18 cellular contexts compared by ENCODE assay signal in the genomic region with DNA sequence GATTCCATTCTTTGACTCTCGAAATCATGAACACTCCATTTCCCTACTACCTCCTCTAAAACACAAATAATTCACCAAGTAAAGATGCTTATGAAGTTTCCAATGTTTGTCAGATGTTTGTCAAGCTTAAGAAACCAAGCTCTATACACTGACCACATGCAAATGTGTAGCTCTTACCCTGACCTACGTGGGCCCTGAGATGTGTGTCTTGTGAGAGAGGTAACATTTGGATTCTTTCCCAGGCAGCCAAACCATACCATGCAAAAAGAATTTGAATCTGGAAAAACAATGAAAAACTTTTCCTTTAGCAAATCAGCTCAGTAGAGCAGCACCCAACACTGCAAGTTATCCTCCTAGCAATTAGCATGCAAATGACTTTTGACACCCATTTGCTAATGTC.
DNase-seq lines count a peak whose midpoint lies in the region; FAIRE-seq and TF ChIP-seq lines count a peak whose summit lies in the region.
"Had no signal": no experiment of that assay in that cellular context is flagged by ENCODE, and none has a peak within 500 bp of the region (broad histone marks: within the 10 kb centered on the region; RNA-seq: fewer than 3 reads in every experiment).

No MANE protein-coding gene starts in this region.

- H4K5ac ChIP-seq in H1 (ENCODE audit: insufficient read length, low read depth, low read length): no peak overlapping the region

- no peak overlapping the region for H2BK120ac ChIP-seq in H1 (replicated peaks; ENCODE audit: low read depth, low read length)

- H4K91ac ChIP-seq in H1 (replicated peaks; ENCODE audit: insufficient read length, low read length): no peak overlapping the region

- H3K9me2 ChIP-seq in Karpas-422 (replicated peaks; ENCODE audit: insufficient read depth, low read length): no peaks in the 10 kb centered on the region

- H3K79me1 ChIP-seq in H1 (ENCODE audit: low read depth, low read length): no peaks in the 10 kb centered on the region

- H3K9me3 ChIP-seq in H1 (ENCODE audit: insufficient read depth in 2 of 2, low read depth in 1 of 2, low read length in 1 of 2) (no peaks in the 10 kb centered on the region), keratinocyte (ENCODE audit: control insufficient read depth, low read depth, low read length) (no peaks in the 10 kb centered on the region), HAP-1 (no peaks in the 10 kb centered on the region), Karpas-422 (ENCODE audit: low read length) (no peaks in the 10 kb centered on the region)
- H3K9me3 ChIP-seq: BLaER1 treated with 17β-estradiol and CSF1 and Interleukin-3, amounts not matched to agents 10 nM and 100 nM had no signal

- no peak for TF ChIP-seq RAD21 in H1 (IDR thresholded peaks at IDR 0.05 in 1 of 2, conservative IDR thresholded peaks at IDR 0.05 in 1 of 2; ENCODE audit: low read depth in 2 of 2, low read length in 2 of 2)

- in situ Hi-C loops in astrocyte of the cerebellum (cut with HindIII; ENCODE audit: low sequenced_read_pairs): no loop called here
- in situ Hi-C loops in HAP-1 (cut with MboI; ENCODE audit: low sequenced_read_pairs): no loop called here

- H2BK5ac ChIP-seq in H1 (ENCODE audit: low read depth, low read length): no peak overlapping the region

- H2BK20ac ChIP-seq in H1 (ENCODE audit: low read length): no peak overlapping the region

- H3K27ac ChIP-seq in H1 (ENCODE audit: low read depth, low read length): no peak overlapping the region
- no peak overlapping the region for H3K27ac ChIP-seq in keratinocyte (ENCODE audit: control insufficient read depth, insufficient read depth, low read length)
- no peak overlapping the region for H3K27ac ChIP-seq in Karpas-422 (ENCODE audit: low read length)
- H3K27ac ChIP-seq: BLaER1 treated with 17β-estradiol and CSF1 and Interleukin-3, amounts not matched to agents 10 nM and 100 nM; HL-60 had no signal

- no peaks in the 10 kb centered on the region for H3K36me3 Mint-ChIP-seq in HFFc6 (ENCODE audit: low read depth)
- H3K36me3 Mint-ChIP-seq: CD4-positive, CD25-positive, alpha-beta regulatory T cell had no signal

- no peak for TF ChIP-seq EP300 in H1 (IDR thresholded peaks at IDR 0.05; ENCODE audit: borderline replicate concordance in 1 of 2, low read depth in 2 of 2, low read length in 2 of 2)

- H3K4me1 Mint-ChIP-seq in HFFc6 (ENCODE audit: low read depth): peaks cover 76% of the 10 kb centered on the region
- H3K4me1 Mint-ChIP-seq: CD4-positive, CD25-positive, alpha-beta regulatory T cell had no signal

- dilution Hi-C loops in keratinocyte (cut with MboI; ENCODE audit: extremely low pct_ligation_motif_present, low sequenced_read_pairs): no loop called here

- no peak overlapping the region for H3K4me3 ChIP-seq in astrocyte of the cerebellum (ENCODE audit: low read depth, low read length)
- H3K4me3 ChIP-seq in H1 (ENCODE audit: extremely low read depth in 1 of 4, insufficient read depth in 2 of 4, low read depth in 3 of 4, low read length in 4 of 4): no peak overlapping the region
- no peak overlapping the region for H3K4me3 ChIP-seq in keratinocyte (ENCODE audit: control insufficient read depth in 2 of 3, extremely low read depth in 1 of 3, insufficient read depth in 2 of 3, low read depth in 1 of 3, low read length in 3 of 3)
- H3K4me3 ChIP-seq in HAP-1: no peak overlapping the region
- H3K4me3 ChIP-seq in Karpas-422 (ENCODE audit: low read length): no peak overlapping the region
- H3K4me3 ChIP-seq: BLaER1 treated with 17β-estradiol and CSF1 and Interleukin-3, amounts not matched to agents 10 nM and 100 nM; GM12878; GM23338 had no signal

- H3K79me2 ChIP-seq in H1 (ENCODE audit: control insufficient read depth in 1 of 2, insufficient read depth in 2 of 2, low read length in 2 of 2) (no peaks in the 10 kb centered on the region), keratinocyte (ENCODE audit: control insufficient read depth, insufficient read depth, low read length) (no peaks in the 10 kb centered on the region), Karpas-422 (ENCODE audit: low read length) (no peaks in the 10 kb centered on the region)

- FAIRE-seq in H1 (lab: Jason Lieb, UNC) (no peak), keratinocyte (lab: Jason Lieb, UNC) (peak; percentile 51)
- FAIRE-seq: GM12878, GM18507 had no signal

- H3K36me3 ChIP-seq in H1 (ENCODE audit: control insufficient read depth in 2 of 4, insufficient read depth in 4 of 4, low read length in 3 of 4) (no peaks in the 10 kb centered on the region), keratinocyte (ENCODE audit: control insufficient read depth in 2 of 2, extremely low read depth in 1 of 2, insufficient read depth in 2 of 2, low read length in 2 of 2) (no peaks in the 10 kb centered on the region), HAP-1 (replicated peaks) (no peaks in the 10 kb centered on the region), Karpas-422 (ENCODE audit: insufficient read depth, low read length) (no peaks in the 10 kb centered on the region)
- H3K36me3 ChIP-seq: BLaER1 treated with 17β-estradiol and CSF1 and Interleukin-3, amounts not matched to agents 10 nM and 100 nM had no signal

- no peak overlapping the region for H3K4me3 Mint-ChIP-seq in HFFc6
- H3K4me3 Mint-ChIP-seq: CD4-positive, CD25-positive, alpha-beta regulatory T cell; GM23338; H9 had no signal

- no peak overlapping the region for H3K18ac ChIP-seq in H1 (ENCODE audit: extremely low read depth, low read length)

- no peak overlapping the region for H3K4me2 ChIP-seq in H1 (ENCODE audit: insufficient read depth in 1 of 2, low read depth in 2 of 2, low read length in 2 of 2)
- no peak overlapping the region for H3K4me2 ChIP-seq in keratinocyte (ENCODE audit: control insufficient read depth, extremely low read depth, insufficient read depth, low read depth, low read length)
- no peak overlapping the region for H3K4me2 ChIP-seq in Karpas-422 (ENCODE audit: low read depth, low read length, poor library complexity, severe bottlenecking)
- H3K4me2 ChIP-seq: BLaER1 treated with 17β-estradiol and CSF1 and Interleukin-3, amounts not matched to agents 10 nM and 100 nM; GM23338 had no signal

- H3K23ac ChIP-seq in H1 (ENCODE audit: insufficient read length): no peak overlapping the region

- H2BK15ac ChIP-seq in H1 (ENCODE audit: low read length): no peak overlapping the region

- TF ChIP-seq POLR2A in H1 (IDR thresholded peaks at IDR 0.05; ENCODE audit: control extremely low read depth in 1 of 2, low read depth in 2 of 2, low read length in 2 of 2): no peak

- CTCF ChIA-PET in H1 (lab: Charles Lee; ENCODE audit: partially characterized antibody): interaction anchor here (0.7 to 1.6 kb wide), 7 partner anchors 11 to 330 kb away, joined by 3 to 6 read pairs (median 4); partner anchors contain the start of gene RGS4

- WGBS in H1 (ENCODE audit: extremely low coverage in 1 of 2, insufficient coverage in 1 of 2, insufficient read length in 1 of 2, insufficient replicate concordance in 2 of 2, low coverage in 1 of 2, low lambda C conversion rate in 2 of 2, missing lambda C conversion rate in 1 of 2), 2 experiments: 93% methylated on average over 2 of the region's 2 CpGs; no CpG with 5 or more reads in 1 of the 2 experiments

- H3K23me2 ChIP-seq in H1 (ENCODE audit: low read depth, low read length): no peaks in the 10 kb centered on the region

- H3K14ac ChIP-seq in H1 (ENCODE audit: insufficient read length): no peak overlapping the region

- H3K4me1 ChIP-seq in H1 (replicated peaks in 1 of 4; ENCODE audit: control insufficient read depth in 3 of 4, insufficient read depth in 4 of 4, low read length in 3 of 4) (0 out of 7 replicates have a peak, but pooled peaks cover 0 to 2% (median 0%) of the 10 kb centered on the region in 4 experiments), keratinocyte (ENCODE audit: control insufficient read depth, extremely low read depth, insufficient read depth, low read length) (peaks cover 30% of the 10 kb centered on the region), HAP-1 (no peaks in the 10 kb centered on the region), Karpas-422 (ENCODE audit: low read length) (peaks cover 5% of the 10 kb centered on the region)

- no peak overlapping the region for H2AK5ac ChIP-seq in H1 (ENCODE audit: low read depth, low read length)

- TF ChIP-seq CTCF in HFFc6 (IDR thresholded peaks at IDR 0.05): no peak
- TF ChIP-seq CTCF in astrocyte of the cerebellum (IDR thresholded peaks at IDR 0.05; ENCODE audit: low read depth, low read length, missing control alignments): no peak
- no peak for TF ChIP-seq CTCF in H1 (IDR thresholded peaks at IDR 0.05; ENCODE audit: control extremely low read depth in 1 of 3, insufficient read depth in 1 of 3, low read depth in 1 of 3, low read length in 3 of 3)
- no peak for TF ChIP-seq CTCF in keratinocyte (optimal IDR thresholded peaks at IDR 0.05 in 1 of 3, IDR thresholded peaks at IDR 0.05 in 1 of 3, conservative IDR thresholded peaks at IDR 0.05 in 1 of 3; ENCODE audit: extremely low read depth in 1 of 3, insufficient read depth in 2 of 3, low read length in 3 of 3)

- no peak overlapping the region for H2BK12ac ChIP-seq in H1 (ENCODE audit: low read depth, low read length)

- no peaks in the 10 kb centered on the region for H3K9me1 ChIP-seq in keratinocyte (ENCODE audit: control insufficient read depth, extremely low read depth, insufficient read depth, low read length)

- H4K20me1 ChIP-seq in H1 (replicated peaks in 1 of 2; ENCODE audit: control insufficient read depth in 1 of 2, insufficient read depth in 2 of 2, low read length in 2 of 2): no peaks in the 10 kb centered on the region
- H4K20me1 ChIP-seq in keratinocyte (ENCODE audit: control insufficient read depth, extremely low read depth, insufficient read depth, low read length): no peaks in the 10 kb centered on the region
- H4K20me1 ChIP-seq in Karpas-422 (ENCODE audit: insufficient read depth, low read depth, low read length): no peaks in the 10 kb centered on the region
- H4K20me1 ChIP-seq: BLaER1 treated with 17β-estradiol and CSF1 and Interleukin-3, amounts not matched to agents 10 nM and 100 nM had no signal

- H3K56ac ChIP-seq in H1 (replicated peaks; ENCODE audit: insufficient read length, low read depth, low read length): no peak overlapping the region

- no peaks in the 10 kb centered on the region for H3K9me3 Mint-ChIP-seq in HFFc6
- H3K9me3 Mint-ChIP-seq: GM23338, H9 had no signal

- H3K27me3 Mint-ChIP-seq in HFFc6 (ENCODE audit: insufficient read depth): no peaks in the 10 kb centered on the region; the same call in 1 of the 2 replicates

- peak overlapping the region; percentile 89 for H3K27ac Mint-ChIP-seq in HFFc6
- H3K27ac Mint-ChIP-seq: CD4-positive, CD25-positive, alpha-beta regulatory T cell; GM23338; H9 had no signal

- DNase-seq in HFFc6 (no peak), astrocyte of the cerebellum (ENCODE audit: low read depth) (peak; percentile 33), H1 (ENCODE audit: low read depth in 1 of 2, low spot score in 2 of 2) (no peak), keratinocyte (ENCODE audit: low read depth, low spot score) (no peak), HuH-7 (ENCODE audit: low spot score) (no peak), HAP-1 (ENCODE audit: low spot score in 2 of 2) (no peak), Karpas-422 (no peak), DMS53 (lab: John Stamatoyannopoulos, UW) (no peak)
- DNase-seq: 8988T; ACHN; CD4-positive, CD25-positive, alpha-beta regulatory T cell; DMS79; H9 had no signal

- no peak overlapping the region for H3K4ac ChIP-seq in H1 (replicated peaks; ENCODE audit: insufficient read length, low read depth, low read length)

- H4K8ac ChIP-seq in H1 (ENCODE audit: extremely low read depth, insufficient read depth, low read length): no peak overlapping the region

- H3K27me3 ChIP-seq in H1 (replicated peaks in 1 of 4; ENCODE audit: control insufficient read depth in 3 of 4, extremely low read depth in 1 of 4, insufficient read depth in 3 of 4, low read length in 3 of 4) (no peaks in the 10 kb centered on the region), keratinocyte (ENCODE audit: control insufficient read depth, extremely low read depth, insufficient read depth, low read length) (no peaks in the 10 kb centered on the region), HAP-1 (ENCODE audit: low read depth) (no peaks in the 10 kb centered on the region; the same call in 1 of the 2 replicates), Karpas-422 (ENCODE audit: low read length) (no peaks in the 10 kb centered on the region)
- H3K27me3 ChIP-seq: BLaER1 treated with 17β-estradiol and CSF1 and Interleukin-3, amounts not matched to agents 10 nM and 100 nM had no signal

- H3K9ac ChIP-seq in H1 (replicated peaks in 1 of 4; ENCODE audit: extremely low read depth in 1 of 4, low read depth in 3 of 4, low read length in 3 of 4) (no peak overlapping the region), keratinocyte (ENCODE audit: control insufficient read depth, extremely low read depth, insufficient read depth, low read length) (no peak overlapping the region), Karpas-422 (ENCODE audit: low read length) (no peak overlapping the region)
- H3K9ac ChIP-seq: BLaER1 treated with 17β-estradiol and CSF1 and Interleukin-3, amounts not matched to agents 10 nM and 100 nM had no signal

- POLR2A ChIA-PET in H1 (lab: Charles Lee; ENCODE audit: partially characterized antibody): no interaction called here

- H2AFZ ChIP-seq in H1 (ENCODE audit: low read length): 0 out of 2 replicates have a peak overlapping the region, but pooled peaks have one; percentile 27
- no peak overlapping the region for H2AFZ ChIP-seq in keratinocyte (ENCODE audit: control insufficient read depth, low read length)
- no peak overlapping the region for H2AFZ ChIP-seq in Karpas-422 (ENCODE audit: low read length)
